In genomic region chr16:2992383-2993081, GRCh38 we compare ENCODE assay signal across 24 cellular contexts. TPM values are rescaled to one million over a fixed set of nuclear protein-coding genes. Genes with fewer than 3 reads are reported as not detected.
"Had no signal": no experiment of that assay in that cellular context is flagged by ENCODE, and none has a peak within 500 bp of the region (broad histone marks: within the 10 kb centered on the region; RNA-seq: fewer than 3 reads in every experiment).

No MANE protein-coding gene starts in this region.

- H3K27ac ChIP-seq: dorsolateral prefrontal cortex, esophagus squamous epithelium, neutrophil, right atrium auricular region, stomach, thoracic aorta had no signal

- H3K36me3 Mint-ChIP-seq: immature natural killer cell, naive B cell had no signal

- ATAC-seq: left ventricle myocardium superior had no signal

- H3K4me1 Mint-ChIP-seq: immature natural killer cell, naive B cell had no signal

- H3K9me3 ChIP-seq: esophagus squamous epithelium, neutrophil, right atrium auricular region, stomach, thoracic aorta had no signal

- H3K9me3 Mint-ChIP-seq: immature natural killer cell, naive B cell, nephron progenitor cell had no signal

- H3K36me3 ChIP-seq: esophagus squamous epithelium, neutrophil, right atrium auricular region, stomach, thoracic aorta had no signal

- H3K4me3 Mint-ChIP-seq: immature natural killer cell, nephron progenitor cell had no signal

- H3K27ac Mint-ChIP-seq: immature natural killer cell, naive B cell, nephron progenitor cell had no signal

- H3K4me3 ChIP-seq: dorsolateral prefrontal cortex, esophagus squamous epithelium, lung, right atrium auricular region, stomach, thoracic aorta had no signal

- H3K27me3 ChIP-seq: right atrium auricular region had no signal

- DNase-seq: cortex of kidney; dorsolateral prefrontal cortex; effector CD8-positive, alpha-beta T cell; esophagus squamous epithelium; foreskin fibroblast; immature natural killer cell; kidney; left cardiac atrium; left ventricle myocardium superior; mesendoderm; naive B cell; nephron progenitor cell; small intestine; stimulated activated CD4-positive, alpha-beta T cell treated with anti-CD3 and anti-CD28 coated beads, Interleukin-12 subunit alpha, Interleukin-12 subunit beta, amount 100 ng/mL, for 4 hours; stimulated activated naive CD4-positive, alpha-beta T cell; stomach; substantia nigra; trophoblast cell had no signal

- H3K4me1 ChIP-seq: right atrium auricular region had no signal

RNA-seq across cellular contexts. Expression of gene CLDN9, which starts 20.2 kb away (rescaled TPM):
- total RNA-seq: esophagus squamous epithelium, osteoblast, stomach, urinary bladder had no signal
- polyA plus RNA-seq: immature natural killer cell had no signal

RNA-seq across cellular contexts. Expression of gene CLDN6, which starts 25.5 kb away (rescaled TPM):
- total RNA-seq: esophagus squamous epithelium, left cardiac atrium, left ventricle myocardium superior, right atrium auricular region, stomach, thoracic aorta, urinary bladder had no signal
- polyA plus RNA-seq: immature natural killer cell, stomach, urinary bladder had no signal
